Comparison of ENCODE assay signal across 9 cellular contexts in genomic region chr1:206030714-206031113, GRCh38. TPM values are rescaled to one million over a fixed set of nuclear protein-coding genes. Genes with fewer than 3 reads are reported as not detected.
A peak's percentile ranks its signal among the peaks of the same experiment; 100 is the strongest.
DNase-seq lines count a peak whose midpoint lies in the region; ATAC-seq and TF ChIP-seq lines count a peak whose summit lies in the region.
"Had no signal": no experiment of that assay in that cellular context is flagged by ENCODE, and none has a peak within 500 bp of the region (broad histone marks: within the 10 kb centered on the region; RNA-seq: fewer than 3 reads in every experiment).

No MANE protein-coding gene starts in this region.

- H3K36me3 ChIP-seq in CD8-positive, alpha-beta memory T cell (ENCODE audit: insufficient read depth, low read length), result no peaks in the 10 kb centered on the region
- H3K36me3 ChIP-seq in PC-3 (ENCODE audit: low read depth, low read length) (no peaks in the 10 kb centered on the region), neuronal stem cell (replicated peaks in 1 of 2; ENCODE audit: control insufficient read depth in 2 of 2, insufficient read depth in 2 of 2, low read length in 2 of 2) (no peaks in the 10 kb centered on the region), tibial artery (no peaks in the 10 kb centered on the region)

- H3K14ac ChIP-seq in neuronal stem cell (ENCODE audit: low read length), result no peak overlapping the region

- H3K4me2 ChIP-seq in PC-3 (ENCODE audit: low read length), result peak overlapping the region; percentile 10; the same call in 1 of the 2 replicates
- no peak overlapping the region for H3K4me2 ChIP-seq in neuronal stem cell (ENCODE audit: insufficient read depth, low read length, poor library complexity, severe bottlenecking)

- H3K9ac ChIP-seq in PC-3 (ENCODE audit: low read length) (no peak overlapping the region), neuronal stem cell (ENCODE audit: low read depth, low read length, poor library complexity) (no peak overlapping the region)

- no peak overlapping the region for H4K8ac ChIP-seq in neuronal stem cell (ENCODE audit: low read depth, low read length)

- H3K4me3 ChIP-seq in CD8-positive, alpha-beta memory T cell (ENCODE audit: low read length), result no peak overlapping the region
- H3K4me3 ChIP-seq in PC-3 (ENCODE audit: low read length) (no peak overlapping the region), fibroblast of mammary gland (ENCODE audit: control insufficient read depth, low read depth, low read length) (no peak overlapping the region), neuronal stem cell (ENCODE audit: low read length in 2 of 2) (no peak overlapping the region), tibial artery (no peak overlapping the region)

- no peak overlapping the region for H3K27ac Mint-ChIP-seq in CD8-positive, alpha-beta memory T cell
- H3K27ac Mint-ChIP-seq: T-helper 1 cell treated with Interleukin-12 subunit alpha and Interleukin-12 subunit beta and Interleukin-4 antibody, amounts not matched to agents 30 μg/mL and 1 μg/mL, for 36 hours had no signal

- no peaks in the 10 kb centered on the region for H3K9me3 ChIP-seq in CD8-positive, alpha-beta memory T cell (ENCODE audit: low read length)
- H3K9me3 ChIP-seq in PC-3 (ENCODE audit: low read length), result no peaks in the 10 kb centered on the region
- H3K9me3 ChIP-seq in neuronal stem cell (replicated peaks in 1 of 2; ENCODE audit: control insufficient read depth in 2 of 2, insufficient read depth in 1 of 2, low read depth in 1 of 2, low read length in 2 of 2), result peaks cover 0 to 3% of the 10 kb centered on the region in 2 donors
- no peaks in the 10 kb centered on the region for H3K9me3 ChIP-seq in tibial artery

- CTCF ChIA-PET in CD8-positive, alpha-beta memory T cell (lab: Charles Lee), result interaction anchor here (0.7 to 2.2 kb wide), 10 partner anchors 12 to 80 kb away, joined by 3 to 11 read pairs (median 4); no protein-coding TSS in a partner anchor
- CTCF ChIA-PET in PC-3 (lab: Charles Lee), result interaction anchor here (0.7 to 2.3 kb wide), 2 partner anchors 9 to 75 kb away, joined by 3 to 17 read pairs; no protein-coding TSS in a partner anchor

- ATAC-seq in GM21367 (IDR thresholded peaks at IDR 0.05; ENCODE audit: unreplicated experiment) (peak; percentile 64), PC-3 (peak; percentile 99)
- peak; percentile 85 for ATAC-seq in activated T-cell treated with anti-CD3 and anti-CD28 coated beads, Interleukin-2, amount 50 U/mL, for 4 hours

- intact Hi-C loops in PC-3 (cut with micrococcal nuclease), result loop anchor here (1.0 kb wide), 1 partner anchor 76 kb away; no protein-coding TSS in a partner anchor
- intact Hi-C loops in tibial artery (cut with DNase I; ENCODE audit: low total_unique reads), result no loop called here

- H2AFZ ChIP-seq in PC-3 (ENCODE audit: low read length), result peak overlapping the region; percentile 43
- peak overlapping the region; percentile 68 for H2AFZ ChIP-seq in neuronal stem cell (ENCODE audit: low read length)

- H3K79me1 ChIP-seq in neuronal stem cell (ENCODE audit: low read depth, low read length), result no peaks in the 10 kb centered on the region

- no peak overlapping the region for H3K18ac ChIP-seq in neuronal stem cell (ENCODE audit: low read length)

- H2BK5ac ChIP-seq in neuronal stem cell (ENCODE audit: low read length), result no peak overlapping the region

- H3K23ac ChIP-seq in neuronal stem cell (ENCODE audit: low read depth, low read length, poor library complexity), result no peak overlapping the region

- H3K27me3 ChIP-seq in CD8-positive, alpha-beta memory T cell (ENCODE audit: insufficient read depth, low read length, poor library complexity, severe bottlenecking), result no peaks in the 10 kb centered on the region
- H3K27me3 ChIP-seq in PC-3 (ENCODE audit: low read length), result peaks cover 46% of the 10 kb centered on the region
- H3K27me3 ChIP-seq in neuronal stem cell (ENCODE audit: control insufficient read depth in 3 of 3, insufficient read depth in 3 of 3, low read depth in 1 of 3, low read length in 3 of 3), result peaks cover 0 to 17% (median 0%) of the 10 kb centered on the region in 3 experiments
- H3K27me3 ChIP-seq in tibial artery, result peaks cover 0 to 13% of the 10 kb centered on the region in 2 donors

- no peak overlapping the region for H2AK5ac ChIP-seq in neuronal stem cell (ENCODE audit: low read depth, low read length)

- H3K4me1 Mint-ChIP-seq in CD8-positive, alpha-beta memory T cell, result peaks cover 3 to 7% (median 5%) of the 10 kb centered on the region in 3 donors
- peaks cover 5% of the 10 kb centered on the region for H3K4me1 Mint-ChIP-seq in activated T-cell treated with anti-CD3 and anti-CD28 coated beads, Interleukin-2, amount 50 U/mL, for 4 hours (ENCODE audit: low read depth)

- no peaks in the 10 kb centered on the region for H3K9me2 ChIP-seq in PC-3 (replicated peaks; ENCODE audit: low read length)

- no peak overlapping the region for H3K4ac ChIP-seq in neuronal stem cell (ENCODE audit: low read length)

- no peaks in the 10 kb centered on the region for H3K79me2 ChIP-seq in PC-3 (ENCODE audit: low read length)

- BruUV-seq in PC-3 (replicated peaks; lab: Mats Ljungman, UMichigan), result no TSS peak

- H3K27ac ChIP-seq in CD8-positive, alpha-beta memory T cell (ENCODE audit: low read depth, low read length), result no peak overlapping the region
- no peak overlapping the region for H3K27ac ChIP-seq in PC-3 (ENCODE audit: low read length)
- no peak overlapping the region for H3K27ac ChIP-seq in neuronal stem cell (replicated peaks; ENCODE audit: low read length)
- no peak overlapping the region for H3K27ac ChIP-seq in tibial artery

- no peak overlapping the region for H4K91ac ChIP-seq in neuronal stem cell (ENCODE audit: low read depth, low read length, poor library complexity)

- H3K27me3 Mint-ChIP-seq in CD8-positive, alpha-beta memory T cell, result peaks cover 8 to 46% of the 10 kb centered on the region in 2 donors
- peaks cover 15% of the 10 kb centered on the region for H3K27me3 Mint-ChIP-seq in activated T-cell treated with anti-CD3 and anti-CD28 coated beads, Interleukin-2, amount 50 U/mL, for 4 hours (ENCODE audit: low read depth)

- no peak overlapping the region for H2BK12ac ChIP-seq in neuronal stem cell (ENCODE audit: low read length)

- WGBS in neuronal stem cell (ENCODE audit: extremely low coverage in 2 of 2, insufficient read length in 2 of 2, insufficient replicate concordance in 1 of 2), 2 donors, result no CpG with 5 or more reads among the region's 4 CpGs

- no peak overlapping the region for H2BK120ac ChIP-seq in neuronal stem cell (ENCODE audit: low read depth, low read length)

- H3K4me3 Mint-ChIP-seq in CD8-positive, alpha-beta memory T cell, result no peak overlapping the region
- H3K4me3 Mint-ChIP-seq in activated T-cell treated with anti-CD3 and anti-CD28 coated beads, Interleukin-2, amount 50 U/mL, for 4 hours, result no peak overlapping the region
- H3K4me3 Mint-ChIP-seq: T-helper 1 cell treated with Interleukin-12 subunit alpha and Interleukin-12 subunit beta and Interleukin-4 antibody, amounts not matched to agents 30 μg/mL and 1 μg/mL, for 36 hours had no signal

- no peaks in the 10 kb centered on the region for H3F3A ChIP-seq in PC-3 (ENCODE audit: low read length, unreplicated experiment)

- peak; percentile 98 for TF ChIP-seq CTCF in PC-3 (conservative IDR thresholded peaks at IDR 0.05; ENCODE audit: low read depth, low read length)
- peak; percentile 97 for TF ChIP-seq CTCF in fibroblast of mammary gland (conservative IDR thresholded peaks at IDR 0.05; ENCODE audit: control insufficient read depth, insufficient read depth, low read depth, low read length)
- peak; percentile 39 to 54 for TF ChIP-seq CTCF in tibial artery (IDR thresholded peaks at IDR 0.05)

- no peak overlapping the region for H2BK15ac ChIP-seq in neuronal stem cell (ENCODE audit: low read length)

- peak; percentile 30 to 62 (median 38) for DNase-seq in CD8-positive, alpha-beta memory T cell
- DNase-seq in LHCN-M2 (ENCODE audit: low read depth) (peak; percentile 53), PC-3 (peak; percentile 90), fibroblast of mammary gland (ENCODE audit: low read depth) (peak; percentile 66), neuronal stem cell (ENCODE audit: low spot score) (peak; percentile 45), tibial artery (peak in 1 of 2 donors; percentile 42)
- peak; percentile 51 for DNase-seq in activated T-cell treated with anti-CD3 and anti-CD28 coated beads, Interleukin-2, amount 50 U/mL, for 4 hours

- H3K9me3 Mint-ChIP-seq in CD8-positive, alpha-beta memory T cell, result no peaks in the 10 kb centered on the region
- H3K9me3 Mint-ChIP-seq in activated T-cell treated with anti-CD3 and anti-CD28 coated beads, Interleukin-2, amount 50 U/mL, for 4 hours, result no peaks in the 10 kb centered on the region
- H3K9me3 Mint-ChIP-seq: T-helper 1 cell treated with Interleukin-12 subunit alpha and Interleukin-12 subunit beta and Interleukin-4 antibody, amounts not matched to agents 30 μg/mL and 1 μg/mL, for 36 hours had no signal

- POLR2A ChIA-PET in CD8-positive, alpha-beta memory T cell (lab: Charles Lee), result no interaction called here
- POLR2A ChIA-PET in PC-3 (lab: Charles Lee; ENCODE audit: unreplicated experiment), result no interaction called here

- H3K4me1 ChIP-seq in CD8-positive, alpha-beta memory T cell (ENCODE audit: insufficient read depth, low read length), result no peaks in the 10 kb centered on the region
- H3K4me1 ChIP-seq in PC-3 (ENCODE audit: insufficient read depth, low read length), result 0 out of 2 replicates have a peak, but pooled peaks cover under 1% of the 10 kb centered on the region
- H3K4me1 ChIP-seq in neuronal stem cell (ENCODE audit: control insufficient read depth in 2 of 2, insufficient read depth in 1 of 2, low read depth in 1 of 2, low read length in 2 of 2), result peaks cover 0 to 2% of the 10 kb centered on the region in 2 donors
- H3K4me1 ChIP-seq in tibial artery, result no peaks in the 10 kb centered on the region

- no peaks in the 10 kb centered on the region for H3K36me3 Mint-ChIP-seq in CD8-positive, alpha-beta memory T cell
- H3K36me3 Mint-ChIP-seq in activated T-cell treated with anti-CD3 and anti-CD28 coated beads, Interleukin-2, amount 50 U/mL, for 4 hours (ENCODE audit: insufficient read depth), result no peaks in the 10 kb centered on the region

- H4K20me1 ChIP-seq in PC-3 (ENCODE audit: low read length), result no peaks in the 10 kb centered on the region

RNA-seq across cellular contexts. Expression of gene CTSE, which starts 7.0 kb away (rescaled TPM):
- total RNA-seq in CD8-positive, alpha-beta memory T cell, result not detected
- not detected for polyA plus RNA-seq in CD8-positive, alpha-beta memory T cell
- total RNA-seq in LHCN-M2 (2014; rRNA removed), result not detected in 2 replicates
- polyA plus RNA-seq in LHCN-M2 (2012), result not detected
- 0.51 TPM in 1 of 2 replicates, not detected in the other for total RNA-seq in PC-3 (2014; rRNA removed)
- total RNA-seq in activated T-cell treated with anti-CD3 and anti-CD28 coated beads, Interleukin-2, amount 50 U/mL, for 4 hours, result under 1 TPM in 1 of 3 donors, not detected in 2; 0.32 TPM
- not detected for polyA plus RNA-seq in neuronal stem cell (2013, experiment 1 of 2)
- not detected for polyA plus RNA-seq in neuronal stem cell (2013, experiment 2 of 2)

RNA-seq across cellular contexts. Expression of gene RHEX, which starts 22.3 kb away (rescaled TPM):
- not detected for total RNA-seq in CD8-positive, alpha-beta memory T cell
- not detected for polyA plus RNA-seq in CD8-positive, alpha-beta memory T cell
- total RNA-seq in LHCN-M2 (2014; rRNA removed) (not detected in 2 replicates), PC-3 (2014; rRNA removed) (not detected in 2 replicates)
- not detected for polyA plus RNA-seq in LHCN-M2 (2012)
- total RNA-seq in activated T-cell treated with anti-CD3 and anti-CD28 coated beads, Interleukin-2, amount 50 U/mL, for 4 hours, result not detected
- polyA plus RNA-seq in neuronal stem cell (2013, experiment 1 of 2), result not detected
- not detected for polyA plus RNA-seq in neuronal stem cell (2013, experiment 2 of 2)

RNA-seq across cellular contexts. Expression of gene RAB7B, which starts 27.5 kb away (rescaled TPM):
- under 1 TPM; 0.29 to 0.48 TPM for total RNA-seq in CD8-positive, alpha-beta memory T cell
- polyA plus RNA-seq in CD8-positive, alpha-beta memory T cell, result not detected
- total RNA-seq in LHCN-M2 (2014; rRNA removed) (3.4 and 3.9 TPM in 2 replicates), PC-3 (2014; rRNA removed) (not detected in 2 replicates)
- 5.8 TPM for polyA plus RNA-seq in LHCN-M2 (2012)
- total RNA-seq in activated T-cell treated with anti-CD3 and anti-CD28 coated beads, Interleukin-2, amount 50 U/mL, for 4 hours, result under 1 TPM in 2 of 3 donors, not detected in 1; 0.05 to 0.24 TPM
- polyA plus RNA-seq in neuronal stem cell (2013, experiment 1 of 2), result 0.26 TPM
- polyA plus RNA-seq in neuronal stem cell (2013, experiment 2 of 2), result 0.35 TPM

Comparison
In these comparisons a context has a peak if more than half of its experiments do, and no peak if none do; other contexts are left out.
1. CTCF ChIP-seq: peak in every context shown above with its lines; median percentile 98 in PC-3; 97 in fibroblast of mammary gland; 46 in tibial artery.